12 cellular contexts compared by ENCODE assay signal in genomic region chr10:72253002-72253401, GRCh38. TPM values are rescaled to one million over a fixed set of nuclear protein-coding genes. Genes with fewer than 3 reads are reported as not detected.
DNase-seq lines count a peak whose midpoint lies in the region; ATAC-seq, FAIRE-seq and TF ChIP-seq lines count a peak whose summit lies in the region.
"Had no signal": no experiment of that assay in that cellular context is flagged by ENCODE, and none has a peak within 500 bp of the region (broad histone marks: within the 10 kb centered on the region; RNA-seq: fewer than 3 reads in every experiment).

No MANE protein-coding gene starts in this region.

- no peaks in the 10 kb centered on the region for H3K36me3 ChIP-seq in parathyroid adenoma (ENCODE audit: control insufficient read depth, insufficient read depth, low read length)

- H3K27ac ChIP-seq in A549 (peak overlapping the region; percentile 99 to 100), epithelial cell of prostate (peak overlapping the region; percentile 13), parathyroid adenoma (peak overlapping the region; percentile 6)

- no peak overlapping the region for H3K9ac ChIP-seq in parathyroid adenoma

- FAIRE-seq in A549 (lab: Jason Lieb, UNC): no peak

- ATAC-seq in A549: no peak

- 84% methylated on average over 3 of the region's 3 CpGs for WGBS in A549 (ENCODE audit: missing lambda C conversion rate)

- no peaks in the 10 kb centered on the region for H3K27me3 ChIP-seq in parathyroid adenoma (ENCODE audit: control insufficient read depth, insufficient read depth, low read length)

- no peak for TF ChIP-seq CTCF in A549 (IDR thresholded peaks at IDR 0.05)
- TF ChIP-seq CTCF in parathyroid adenoma (IDR thresholded peaks at IDR 0.05): no peak

- H3K4me1 ChIP-seq in A549 (peaks cover 67% of the 10 kb centered on the region), parathyroid adenoma (peaks cover 30% of the 10 kb centered on the region)

- H3K4me3 ChIP-seq in A549: no peak overlapping the region
- H3K4me3 ChIP-seq in parathyroid adenoma (ENCODE audit: low read depth, low read length): no peak overlapping the region

- H2AFZ ChIP-seq in parathyroid adenoma: no peak overlapping the region

- POLR2A ChIA-PET in A549 (lab: Yijun Ruan, JAX): interaction anchor here (0.5 to 4.4 kb wide), 2 partner anchors 21 to 66 kb away, joined by 3 to 61 read pairs; partner anchors contain the start of gene DDIT4

- no peak for TF ChIP-seq RAD21 in A549 (conservative IDR thresholded peaks at IDR 0.05 in 1 of 2, IDR thresholded peaks at IDR 0.05 in 1 of 2)

- H3K4me2 ChIP-seq in A549: no peak overlapping the region
- no peak overlapping the region for H3K4me2 ChIP-seq in parathyroid adenoma (ENCODE audit: low read length)

- H3K79me2 ChIP-seq in parathyroid adenoma: no peaks in the 10 kb centered on the region

- no peak for TF ChIP-seq POLR2A in A549 (IDR thresholded peaks at IDR 0.05; ENCODE audit: low read length)

- no peak for DNase-seq in A549 (ENCODE audit: low read depth in 1 of 2, low spot score in 1 of 2)
- DNase-seq in LHCN-M2 (ENCODE audit: low read depth): peak; percentile 34
- no peak for DNase-seq in epithelial cell of prostate (ENCODE audit: low read depth, low spot score)
- DNase-seq in head of caudate nucleus: no peak
- DNase-seq in activated effector memory CD4-positive, alpha-beta T cell treated with anti-CD3 and anti-CD28 coated beads, Interleukin-2, amount 50 U/mL, for 16 hours: no peak
- no peak for DNase-seq in glomerular visceral epithelial cell (ENCODE audit: extremely low spot score)
- no peak for DNase-seq in NCI-H1092 (lab: John Stamatoyannopoulos, UW)
- DNase-seq: COR-L47, endodermal cell, islet precursor cell, NCI-H748 treated with DMSO at 0.1 percent for 48 hours had no signal

- intact Hi-C loops in head of caudate nucleus (cut with DNase I): no loop called here

- CTCF ChIA-PET in A549 (lab: Yijun Ruan, JAX): interaction anchor here (0.9 to 4.0 kb wide), 8 partner anchors 9 to 359 kb away, joined by 3 to 16 read pairs (median 4); partner anchors contain the start of gene DDIT4

- H3K9me3 ChIP-seq in A549 (no peaks in the 10 kb centered on the region), parathyroid adenoma (ENCODE audit: control insufficient read depth, low read length) (no peaks in the 10 kb centered on the region)

- TF ChIP-seq EP300 in A549 (IDR thresholded peaks at IDR 0.05): no peak

TF ChIP-seq in A549, 52 proteins besides CTCF, POLR2A, EP300 and RAD21:
- no peak for TF ChIP-seq JUNB (IDR thresholded peaks at IDR 0.05)
- TF ChIP-seq PBX3 (IDR thresholded peaks at IDR 0.05): no peak
- no peak for TF ChIP-seq ZNF302 (CRISPR knock-in tag; IDR thresholded peaks at IDR 0.05)
- no peak for TF ChIP-seq ZC3H11A (IDR thresholded peaks at IDR 0.05)
- no peak for TF ChIP-seq CBX8 (IDR thresholded peaks at IDR 0.05)
- TF ChIP-seq ZSCAN20 (CRISPR knock-in tag; IDR thresholded peaks at IDR 0.05): no peak
- TF ChIP-seq EHF (CRISPR knock-in tag; IDR thresholded peaks at IDR 0.05): no peak
- no peak for TF ChIP-seq HOXB5 (CRISPR knock-in tag; IDR thresholded peaks at IDR 0.05)

RNA-seq across cellular contexts. Expression of gene DDIT4, which starts 20.7 kb away (rescaled TPM):
- polyA plus RNA-seq in A549 (2011; rRNA removed) (329 and 392 TPM in 2 replicates), A549 (2017; fragmentation: RNase III; extraction: RNeasy Plus Mini Kit Qiagen cat#74134 plus additional on column Dnase treatment) (188 to 239 TPM (median 238 TPM) in 3 replicates)
- 189 and 275 TPM in 2 replicates for polyA plus RNA-seq in A549 (2012; cell fraction: cytosol; rRNA removed)
- polyA plus RNA-seq in A549 (2012; cell fraction: nucleus; rRNA removed): 368 and 387 TPM in 2 replicates
- 299 and 339 TPM in 2 replicates for polyA minus RNA-seq in A549 (2011; rRNA and poly(A)+ RNA removed)
- 257 and 378 TPM in 2 replicates for total RNA-seq in LHCN-M2 (2014; rRNA removed)
- 158 TPM for polyA plus RNA-seq in LHCN-M2 (2012)

RNA-seq across cellular contexts. Expression of gene ASCC1, which starts 36.9 kb away (rescaled TPM):
- polyA plus RNA-seq in A549 (2011; rRNA removed) (82.3 and 83.7 TPM in 2 replicates), A549 (2017; fragmentation: RNase III; extraction: RNeasy Plus Mini Kit Qiagen cat#74134 plus additional on column Dnase treatment) (56.2 to 58.9 TPM (median 56.5 TPM) in 3 replicates)
- polyA plus RNA-seq in A549 (2012; cell fraction: cytosol; rRNA removed): 21.6 and 24.9 TPM in 2 replicates
- polyA plus RNA-seq in A549 (2012; cell fraction: nucleus; rRNA removed): 12.2 and 19.1 TPM in 2 replicates
- 35.9 and 39.6 TPM in 2 replicates for polyA minus RNA-seq in A549 (2011; rRNA and poly(A)+ RNA removed)
- 30.3 and 37.3 TPM in 2 replicates for total RNA-seq in LHCN-M2 (2014; rRNA removed)
- polyA plus RNA-seq in LHCN-M2 (2012): 27.0 TPM

RNA-seq across cellular contexts. Expression of gene ANAPC16, which starts 37.2 kb away (rescaled TPM):
- 136 and 165 TPM in 2 replicates for polyA plus RNA-seq in A549 (2011; rRNA removed)
- polyA plus RNA-seq in A549 (2012; cell fraction: cytosol; rRNA removed): 61.1 and 70.5 TPM in 2 replicates
- polyA plus RNA-seq in A549 (2012; cell fraction: nucleus; rRNA removed): 13.7 and 21.8 TPM in 2 replicates
- polyA plus RNA-seq in A549 (2017; fragmentation: RNase III; extraction: RNeasy Plus Mini Kit Qiagen cat#74134 plus additional on column Dnase treatment): 75.1 to 86.1 TPM (median 79.8 TPM) in 3 replicates
- polyA minus RNA-seq in A549 (2011; rRNA and poly(A)+ RNA removed): 36.8 and 46.6 TPM in 2 replicates
- total RNA-seq in LHCN-M2 (2014; rRNA removed): 46.0 and 48.3 TPM in 2 replicates
- 46.1 TPM for polyA plus RNA-seq in LHCN-M2 (2012)

Comparison
In these comparisons a context has a peak if more than half of its experiments do, and no peak if none do; other contexts are left out.
1. H3K27ac ChIP-seq: peak in every context shown above with its lines; median percentile 100 in A549; 13 in epithelial cell of prostate; 6 in parathyroid adenoma.